Comparison of ENCODE assay signal across 8 cellular contexts in genomic region chr12:121803861-121804416, GRCh38. TPM values are rescaled to one million over a fixed set of nuclear protein-coding genes. Genes with fewer than 3 reads are reported as not detected.
DNase-seq lines count a peak whose midpoint lies in the region; ATAC-seq and TF ChIP-seq lines count a peak whose summit lies in the region.

SETD1B (plus strand) TSS chr12:121804009; CDS start chr12:121804738, 729 bp downstream.

- no peaks in the 10 kb centered on the region for H3K9me3 ChIP-seq in OCI-LY1 (ENCODE audit: low read length)

- H3K9me3 Mint-ChIP-seq in activated naive CD8-positive, alpha-beta T cell (ENCODE audit: low read depth) = no peaks in the 10 kb centered on the region

- POLR2A ChIA-PET in AG04449 (lab: Yijun Ruan, JAX) = interaction anchor here (0.6 to 3.0 kb wide), 3 partner anchors 10 to 274 kb away, joined by 3 to 17 read pairs (median 3); partner anchors contain the start of gene RHOF

- DNase-seq in AG04449 (ENCODE audit: low read depth, low spot score) (no peak), Right ventricle myocardium inferior (ENCODE audit: missing footprints) (peak; percentile 87), occipital lobe (lab: John Stamatoyannopoulos, UW) (peak; percentile 34), NCI-H2081 treated with DMSO at 0.1 percent for 48 hours (lab: John Stamatoyannopoulos, UW) (no peak)

- peak within 1 kb of the TSS; percentile 95 for H3K27ac ChIP-seq in OCI-LY1 (ENCODE audit: low read depth, low read length, poor library complexity, severe bottlenecking)

- H3K4me1 Mint-ChIP-seq in activated naive CD8-positive, alpha-beta T cell (ENCODE audit: low read depth) = peaks cover 41% of the 10 kb centered on the region

- peak within 1 kb of the TSS; percentile 87 for H3K4me2 ChIP-seq in OCI-LY1 (ENCODE audit: low read length)

- H3K4me3 ChIP-seq in AG04449 (ENCODE audit: low read depth, low read length) (peak within 1 kb of the TSS; percentile 69), OCI-LY1 (ENCODE audit: low read depth, low read length, poor library complexity, severe bottlenecking) (peak within 1 kb of the TSS; percentile 79)

- H4K20me1 ChIP-seq in OCI-LY1 (ENCODE audit: insufficient read depth, low read length) = no peaks in the 10 kb centered on the region

- H3K4me3 Mint-ChIP-seq in activated naive CD8-positive, alpha-beta T cell = peak within 1 kb of the TSS; percentile 95

- intact Hi-C loops in Right ventricle myocardium inferior (cut with DNase I) = no loop called here

- H3K79me2 ChIP-seq in OCI-LY1 (ENCODE audit: insufficient read depth, low read length) = 0 out of 2 replicates have a peak, but pooled peaks cover 8% of the 10 kb centered on the region

- H3K36me3 Mint-ChIP-seq in activated naive CD8-positive, alpha-beta T cell = peaks cover 2% of the 10 kb centered on the region

- H3K9me2 ChIP-seq in OCI-LY1 (ENCODE audit: low read depth, low read length) = no peaks in the 10 kb centered on the region

- peak within 1 kb of the TSS; percentile 86 for H3K9ac ChIP-seq in OCI-LY1 (ENCODE audit: low read length)

- no peak within 1 kb of the TSS for H2AFZ ChIP-seq in OCI-LY1 (ENCODE audit: low read length)

- CTCF ChIA-PET in AG04449 (lab: Yijun Ruan, JAX) = interaction anchor here (31.1 kb wide), 1 partner anchor 17 kb away, joined by 1100 read pairs; the partner anchor contains the start of gene RHOF

- no peaks in the 10 kb centered on the region for H3K27me3 ChIP-seq in OCI-LY1 (ENCODE audit: insufficient read depth, low read length)

- H3K27me3 Mint-ChIP-seq in activated naive CD8-positive, alpha-beta T cell = no peaks in the 10 kb centered on the region

- peak within 1 kb of the TSS; percentile 98 for H3K27ac Mint-ChIP-seq in activated naive CD8-positive, alpha-beta T cell

- peak; percentile 3 for ATAC-seq in GM19023 (IDR thresholded peaks at IDR 0.05; ENCODE audit: unreplicated experiment)
- ATAC-seq in Right ventricle myocardium inferior = peak; percentile 15
- ATAC-seq in GM19328 (IDR thresholded peaks at IDR 0.05; ENCODE audit: unreplicated experiment) = no peak

- TF ChIP-seq CTCF in AG04449 (IDR thresholded peaks at IDR 0.05; ENCODE audit: insufficient read depth, low read length, missing control alignments) = no peak
- TF ChIP-seq CTCF in OCI-LY1 (IDR thresholded peaks at IDR 0.05; ENCODE audit: low read length) = no peak

- peaks cover 50% of the 10 kb centered on the region for H3K4me1 ChIP-seq in OCI-LY1 (ENCODE audit: insufficient read depth, low read length, severe bottlenecking)

- no peaks in the 10 kb centered on the region for H3F3A ChIP-seq in OCI-LY1 (ENCODE audit: insufficient read depth, low read length)

- H3K36me3 ChIP-seq in OCI-LY1 (ENCODE audit: insufficient read depth, low read length) = peaks cover 10% of the 10 kb centered on the region

RNA-seq across cellular contexts. Expression of gene SETD1B, which starts in this region (rescaled TPM):
- total RNA-seq in Right ventricle myocardium inferior (8.0 TPM), occipital lobe (2.3 TPM)

Comparison
In these comparisons a context has a peak if more than half of its experiments do, and no peak if none do; other contexts are left out.
1. DNase-seq: peak in Right ventricle myocardium inferior (single experiment) and occipital lobe (single experiment); none in AG04449 (single experiment) and NCI-H2081 treated with DMSO at 0.1 percent for 48 hours (single experiment).